In the genomic region with DNA sequence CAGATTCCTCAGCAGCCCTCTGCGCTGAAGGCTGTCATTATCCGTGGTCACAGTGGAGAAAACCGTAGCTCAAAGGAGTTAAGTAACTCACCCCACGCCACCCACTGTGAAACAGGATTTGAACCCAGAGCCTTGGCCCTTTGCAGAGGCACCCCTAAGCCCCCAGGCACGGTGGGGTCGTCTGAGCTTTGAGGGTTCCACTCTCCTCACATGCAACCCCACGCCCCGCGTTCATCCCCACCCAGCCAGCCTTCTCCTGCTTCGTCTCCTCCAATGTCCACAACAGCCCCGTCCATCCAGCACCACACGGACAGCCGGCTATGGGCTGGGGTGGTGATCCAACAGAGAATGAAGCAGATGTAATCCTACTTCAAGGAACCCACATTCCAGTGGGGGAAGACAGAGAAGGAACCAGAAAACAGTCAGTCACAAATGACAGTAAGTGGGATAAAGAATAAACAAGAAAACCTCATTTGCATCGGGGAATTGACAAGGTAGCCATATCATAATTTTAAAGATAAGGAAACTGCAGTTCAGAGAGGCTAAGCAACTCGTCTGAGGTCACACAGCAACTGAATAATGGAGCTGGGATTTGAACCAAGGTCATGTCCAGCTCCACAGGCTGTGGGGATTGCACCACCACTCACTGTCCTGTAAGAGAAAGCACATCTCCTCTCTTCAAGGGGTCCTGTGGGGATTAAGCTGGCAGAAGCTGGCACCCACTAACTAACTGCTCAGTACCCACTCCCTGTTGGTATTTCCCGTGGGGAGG, we compare ENCODE assay signal across 21 cellular contexts. TPM values are rescaled to one million over a fixed set of nuclear protein-coding genes. Genes with fewer than 3 reads are reported as not detected.
"Had no signal": no experiment of that assay in that cellular context is flagged by ENCODE, and none has a peak within 500 bp of the region (broad histone marks: within the 10 kb centered on the region; RNA-seq: fewer than 3 reads in every experiment).

No MANE protein-coding gene starts in this region.

- H3K4me3 ChIP-seq: left lung, prostate gland, spleen, testis had no signal

- H3K9me3 ChIP-seq: left lung, prostate gland, spleen, testis had no signal

- H3K36me3 ChIP-seq: left lung, prostate gland, spleen had no signal

- DNase-seq: activated CD4-positive, alpha-beta T cell treated with anti-CD3 and anti-CD28 coated beads for 4 hours; activated CD8-positive, alpha-beta T cell treated with anti-CD3 and anti-CD28 coated beads for 36 hours; activated gamma-delta T cell treated with Interleukin-2 at 50 U/mL for 16 hours; activated T-cell treated with anti-CD3 and anti-CD28 coated beads, Interleukin-2, amount 50 U/mL, for 72 hours; endodermal cell; left lung; mammary epithelial cell; nephron progenitor cell; spleen; T-helper 17 cell; testis had no signal

- H3K27me3 Mint-ChIP-seq: activated CD8-positive, alpha-beta T cell treated with anti-CD3 and anti-CD28 coated beads for 36 hours; stimulated activated naive CD8-positive, alpha-beta T cell treated with anti-CD3 and anti-CD28 coated beads, Interleukin-15, Interleukin-2, amounts not matched to agents 100 ng/mL and 50 ng/mL, for 24 hours; T-helper 17 cell had no signal

- ATAC-seq: activated CD8-positive, alpha-beta T cell treated with anti-CD3 and anti-CD28 coated beads for 36 hours; activated T-cell treated with anti-CD3 and anti-CD28 coated beads, Interleukin-2, amount 50 U/mL, for 72 hours; left lung; T-helper 17 cell; WTC11 had no signal

- H3K27me3 ChIP-seq: left lung, spleen, testis had no signal

- H3K4me1 Mint-ChIP-seq: endodermal cell had no signal

- H3K27ac ChIP-seq: left lung, prostate gland, spleen, testis had no signal

- H3K27ac Mint-ChIP-seq: activated CD8-positive, alpha-beta T cell treated with anti-CD3 and anti-CD28 coated beads for 36 hours; activated T-cell treated with anti-CD3 and anti-CD28 coated beads, Interleukin-2, amount 50 U/mL, for 72 hours; endodermal cell; nephron progenitor cell; stimulated activated naive CD8-positive, alpha-beta T cell treated with anti-CD3 and anti-CD28 coated beads, Interleukin-15, Interleukin-2, amounts not matched to agents 100 ng/mL and 50 ng/mL, for 24 hours; WTC11 had no signal

- H3K9me3 Mint-ChIP-seq: activated CD8-positive, alpha-beta T cell treated with anti-CD3 and anti-CD28 coated beads for 36 hours; endodermal cell; nephron progenitor cell; stimulated activated naive CD8-positive, alpha-beta T cell treated with anti-CD3 and anti-CD28 coated beads, Interleukin-15, Interleukin-2, amounts not matched to agents 100 ng/mL and 50 ng/mL, for 24 hours had no signal

- H3K4me3 Mint-ChIP-seq: activated CD8-positive, alpha-beta T cell treated with anti-CD3 and anti-CD28 coated beads for 36 hours; activated T-cell treated with anti-CD3 and anti-CD28 coated beads, Interleukin-2, amount 50 U/mL, for 72 hours; endodermal cell; nephron progenitor cell; stimulated activated naive CD8-positive, alpha-beta T cell treated with anti-CD3 and anti-CD28 coated beads, Interleukin-15, Interleukin-2, amounts not matched to agents 100 ng/mL and 50 ng/mL, for 24 hours; T-helper 17 cell; WTC11 had no signal

- H3K4me1 ChIP-seq: prostate gland had no signal

- H3K36me3 Mint-ChIP-seq: WTC11 had no signal

RNA-seq across cellular contexts. Expression of gene AADACL4, which starts 57.5 kb away (rescaled TPM):
- total RNA-seq: activated CD8-positive, alpha-beta T cell treated with anti-CD3 and anti-CD28 coated beads for 36 hours; activated T-cell treated with anti-CD3 and anti-CD28 coated beads, Interleukin-2, amount 50 U/mL, for 72 hours; astrocyte; dermis microvascular lymphatic vessel endothelial cell; endodermal cell; epithelial cell of proximal tubule; left lung; mammary epithelial cell; mononuclear cell; prostate gland; sciatic nerve; T-helper 17 cell; testis had no signal
- polyA plus RNA-seq: keratinocyte, mammary epithelial cell, urinary bladder had no signal
